ENCODE assay signal across 1 cellular context in the genomic region with DNA sequence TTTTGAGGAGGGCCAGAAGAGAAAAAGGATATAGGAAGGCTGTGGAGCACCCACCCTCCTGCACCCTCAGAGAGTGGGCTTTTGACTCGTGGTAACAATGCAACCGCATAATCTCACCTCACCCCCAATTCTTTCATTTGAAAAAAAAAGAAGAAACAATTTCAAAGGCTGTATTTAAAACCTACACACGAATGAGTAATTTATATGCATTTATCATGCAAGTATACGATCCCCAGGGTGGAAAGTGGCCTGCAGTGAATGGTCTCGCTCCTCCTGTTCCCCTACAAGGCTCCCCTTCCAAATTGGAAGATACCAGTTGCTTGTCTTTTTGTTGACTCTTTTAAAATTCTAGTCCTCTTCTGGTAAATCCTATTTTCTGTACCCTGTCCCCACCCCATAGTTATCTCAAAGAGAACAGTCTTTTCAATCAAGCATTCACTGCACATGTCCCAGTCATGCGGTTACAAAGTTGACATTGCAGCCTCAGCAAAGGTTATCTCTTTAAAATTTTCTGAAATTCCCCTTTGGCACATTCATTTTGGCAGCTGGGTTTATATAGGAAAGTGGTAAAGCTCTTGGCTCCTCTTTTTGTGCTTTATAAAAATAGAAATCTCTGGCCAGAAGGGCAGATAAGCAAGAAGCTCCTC.
TF ChIP-seq lines count a peak whose summit lies in the region.

No MANE protein-coding gene starts in this region.

TF ChIP-seq in K562, 482 proteins besides CTCF, POLR2A, EP300 and RAD21 (continued from another document):
- TF ChIP-seq NFE2L1 (tag; IDR thresholded peaks at IDR 0.05; ENCODE audit: borderline replicate concordance, low read depth) (no peak), CBFA2T3 (IDR thresholded peaks at IDR 0.05) (peak; percentile 85), CREB1 (IDR thresholded peaks at IDR 0.05) (0 out of 2 replicates have a peak, but pooled peaks have one; percentile 16), CREB1 (CRISPR knock-in tag; IDR thresholded peaks at IDR 0.05) (no peak), PML (IDR thresholded peaks at IDR 0.05; ENCODE audit: low read length) (0 out of 2 replicates have a peak, but pooled peaks have one; percentile 31), SMC3 (conservative IDR thresholded peaks at IDR 0.05; ENCODE audit: insufficient read depth, low read depth, low read length) (no peak), FOXM1 (IDR thresholded peaks at IDR 0.05; ENCODE audit: low read depth) (0 out of 2 replicates have a peak, but pooled peaks have one; percentile 36), FOXM1 (CRISPR knock-in tag; IDR thresholded peaks at IDR 0.05; ENCODE audit: low read depth) (no peak), SMAD3 (CRISPR knock-in tag; conservative IDR thresholded peaks at IDR 0.05) (no peak), C11orf30 (IDR thresholded peaks at IDR 0.05; ENCODE audit: low read depth) (peak; percentile 40), MTA2 (IDR thresholded peaks at IDR 0.05; ENCODE audit: low read depth) (peak; percentile 28; the same call in 1 of the 2 replicates), DPF2 (IDR thresholded peaks at IDR 0.05) (peak; percentile 67), TAL1 (IDR thresholded peaks at IDR 0.05) (peak; percentile 69), TRIM24 (IDR thresholded peaks at IDR 0.05) (peak; percentile 14 to 39; a peak in 2 of 4 replicates), HSF4 (CRISPR knock-in tag; IDR thresholded peaks at IDR 0.05; ENCODE audit: borderline replicate concordance) (no peak), RBFOX2 (IDR thresholded peaks at IDR 0.05; ENCODE audit: low read depth, low read length) (no peak), TCF3 (CRISPR knock-in tag; IDR thresholded peaks at IDR 0.05) (peak; percentile 71), CCAR2 (IDR thresholded peaks at IDR 0.05; ENCODE audit: low read depth, low read length) (no peak), BHLHE40 (IDR thresholded peaks at IDR 0.05; ENCODE audit: low read length) (no peak), RCOR1 (IDR thresholded peaks at IDR 0.05; ENCODE audit: borderline replicate concordance in 1 of 2, low read depth in 2 of 2, low read length in 2 of 2) (peak in 1 of 2 experiments; percentile 56; a peak in 1 of 4 replicates), HDAC1 (IDR thresholded peaks at IDR 0.05) (peak in 1 of 2 experiments; percentile 51; a peak in 2 of 4 replicates), ZNF316 (IDR thresholded peaks at IDR 0.05) (0 out of 2 replicates have a peak, but pooled peaks have one; percentile 38), ZEB2 (IDR thresholded peaks at IDR 0.05) (no peak), KDM1A (IDR thresholded peaks at IDR 0.05) (peak; percentile 65 to 82), HMGN3 (IDR thresholded peaks at IDR 0.05; ENCODE audit: borderline replicate concordance, extremely low read depth, insufficient read length, low read depth, low read length) (no peak), KDM4B (IDR thresholded peaks at IDR 0.05; ENCODE audit: borderline replicate concordance in 2 of 2, low read depth in 1 of 2) (no peak), TEAD4 (IDR thresholded peaks at IDR 0.05; ENCODE audit: low read length) (peak; percentile 86), TEAD4 (CRISPR knock-in tag; IDR thresholded peaks at IDR 0.05; ENCODE audit: borderline replicate concordance) (no peak), NCOA2 (IDR thresholded peaks at IDR 0.05; ENCODE audit: partially characterized antibody in 2 of 2) (no peak), NRF1 (conservative IDR thresholded peaks at IDR 0.05 in 1 of 2, IDR thresholded peaks at IDR 0.05 in 1 of 2) (peak; percentile 39 to 45; a peak in 2 of 4 replicates), ARHGAP35 (IDR thresholded peaks at IDR 0.05; ENCODE audit: partially characterized antibody) (no peak), L3MBTL2 (IDR thresholded peaks at IDR 0.05) (peak; percentile 50; the same call in 1 of the 2 replicates), ZNF282 (CRISPR knock-in tag; IDR thresholded peaks at IDR 0.05) (no peak), SMARCA4 (IDR thresholded peaks at IDR 0.05) (peak; percentile 58; the same call in 1 of the 2 replicates), MEIS2 (IDR thresholded peaks at IDR 0.05; ENCODE audit: partially characterized antibody) (peak; percentile 21), TSC22D4 (tag; IDR thresholded peaks at IDR 0.05) (no peak), GATA2 (CRISPR knock-in tag; IDR thresholded peaks at IDR 0.05) (peak; percentile 46), HDAC8 (tag; IDR thresholded peaks at IDR 0.05) (no peak), STAT5A (IDR thresholded peaks at IDR 0.05; ENCODE audit: borderline replicate concordance, low read length) (peak; percentile 55), EHMT2 (IDR thresholded peaks at IDR 0.05) (peak; percentile 24; the same call in 1 of the 2 replicates), ARID1B (IDR thresholded peaks at IDR 0.05) (peak; percentile 70), ZNF23 (CRISPR knock-in tag; IDR thresholded peaks at IDR 0.05) (no peak), POLR2AphosphoS5 (IDR thresholded peaks at IDR 0.05; ENCODE audit: control insufficient read depth, insufficient read depth, low read depth, low read length) (peak; percentile 78), NFE2 (IDR thresholded peaks at IDR 0.05; ENCODE audit: low read depth) (peak; percentile 26; the same call in 1 of the 2 replicates)
- TF ChIP-seq, protein P1, sequence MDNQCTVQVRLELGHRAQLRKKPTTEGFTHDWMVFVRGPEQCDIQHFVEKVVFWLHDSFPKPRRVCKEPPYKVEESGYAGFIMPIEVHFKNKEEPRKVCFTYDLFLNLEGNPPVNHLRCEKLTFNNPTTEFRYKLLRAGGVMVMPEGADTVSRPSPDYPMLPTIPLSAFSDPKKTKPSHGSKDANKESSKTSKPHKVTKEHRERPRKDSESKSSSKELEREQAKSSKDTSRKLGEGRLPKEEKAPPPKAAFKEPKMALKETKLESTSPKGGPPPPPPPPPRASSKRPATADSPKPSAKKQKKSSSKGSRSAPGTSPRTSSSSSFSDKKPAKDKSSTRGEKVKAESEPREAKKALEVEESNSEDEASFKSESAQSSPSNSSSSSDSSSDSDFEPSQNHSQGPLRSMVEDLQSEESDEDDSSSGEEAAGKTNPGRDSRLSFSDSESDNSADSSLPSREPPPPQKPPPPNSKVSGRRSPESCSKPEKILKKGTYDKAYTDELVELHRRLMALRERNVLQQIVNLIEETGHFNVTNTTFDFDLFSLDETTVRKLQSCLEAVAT (IDR thresholded peaks at IDR 0.05), result 0 out of 4 replicates have a peak, but pooled peaks of 1 of the 2 experiments have one; percentile 51
- TF ChIP-seq, protein P2, sequence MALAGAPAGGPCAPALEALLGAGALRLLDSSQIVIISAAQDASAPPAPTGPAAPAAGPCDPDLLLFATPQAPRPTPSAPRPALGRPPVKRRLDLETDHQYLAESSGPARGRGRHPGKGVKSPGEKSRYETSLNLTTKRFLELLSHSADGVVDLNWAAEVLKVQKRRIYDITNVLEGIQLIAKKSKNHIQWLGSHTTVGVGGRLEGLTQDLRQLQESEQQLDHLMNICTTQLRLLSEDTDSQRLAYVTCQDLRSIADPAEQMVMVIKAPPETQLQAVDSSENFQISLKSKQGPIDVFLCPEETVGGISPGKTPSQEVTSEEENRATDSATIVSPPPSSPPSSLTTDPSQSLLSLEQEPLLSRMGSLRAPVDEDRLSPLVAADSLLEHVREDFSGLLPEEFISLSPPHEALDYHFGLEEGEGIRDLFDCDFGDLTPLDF (CRISPR knock-in tag; IDR thresholded peaks at IDR 0.05), result no peak
- TF ChIP-seq, protein P3, sequence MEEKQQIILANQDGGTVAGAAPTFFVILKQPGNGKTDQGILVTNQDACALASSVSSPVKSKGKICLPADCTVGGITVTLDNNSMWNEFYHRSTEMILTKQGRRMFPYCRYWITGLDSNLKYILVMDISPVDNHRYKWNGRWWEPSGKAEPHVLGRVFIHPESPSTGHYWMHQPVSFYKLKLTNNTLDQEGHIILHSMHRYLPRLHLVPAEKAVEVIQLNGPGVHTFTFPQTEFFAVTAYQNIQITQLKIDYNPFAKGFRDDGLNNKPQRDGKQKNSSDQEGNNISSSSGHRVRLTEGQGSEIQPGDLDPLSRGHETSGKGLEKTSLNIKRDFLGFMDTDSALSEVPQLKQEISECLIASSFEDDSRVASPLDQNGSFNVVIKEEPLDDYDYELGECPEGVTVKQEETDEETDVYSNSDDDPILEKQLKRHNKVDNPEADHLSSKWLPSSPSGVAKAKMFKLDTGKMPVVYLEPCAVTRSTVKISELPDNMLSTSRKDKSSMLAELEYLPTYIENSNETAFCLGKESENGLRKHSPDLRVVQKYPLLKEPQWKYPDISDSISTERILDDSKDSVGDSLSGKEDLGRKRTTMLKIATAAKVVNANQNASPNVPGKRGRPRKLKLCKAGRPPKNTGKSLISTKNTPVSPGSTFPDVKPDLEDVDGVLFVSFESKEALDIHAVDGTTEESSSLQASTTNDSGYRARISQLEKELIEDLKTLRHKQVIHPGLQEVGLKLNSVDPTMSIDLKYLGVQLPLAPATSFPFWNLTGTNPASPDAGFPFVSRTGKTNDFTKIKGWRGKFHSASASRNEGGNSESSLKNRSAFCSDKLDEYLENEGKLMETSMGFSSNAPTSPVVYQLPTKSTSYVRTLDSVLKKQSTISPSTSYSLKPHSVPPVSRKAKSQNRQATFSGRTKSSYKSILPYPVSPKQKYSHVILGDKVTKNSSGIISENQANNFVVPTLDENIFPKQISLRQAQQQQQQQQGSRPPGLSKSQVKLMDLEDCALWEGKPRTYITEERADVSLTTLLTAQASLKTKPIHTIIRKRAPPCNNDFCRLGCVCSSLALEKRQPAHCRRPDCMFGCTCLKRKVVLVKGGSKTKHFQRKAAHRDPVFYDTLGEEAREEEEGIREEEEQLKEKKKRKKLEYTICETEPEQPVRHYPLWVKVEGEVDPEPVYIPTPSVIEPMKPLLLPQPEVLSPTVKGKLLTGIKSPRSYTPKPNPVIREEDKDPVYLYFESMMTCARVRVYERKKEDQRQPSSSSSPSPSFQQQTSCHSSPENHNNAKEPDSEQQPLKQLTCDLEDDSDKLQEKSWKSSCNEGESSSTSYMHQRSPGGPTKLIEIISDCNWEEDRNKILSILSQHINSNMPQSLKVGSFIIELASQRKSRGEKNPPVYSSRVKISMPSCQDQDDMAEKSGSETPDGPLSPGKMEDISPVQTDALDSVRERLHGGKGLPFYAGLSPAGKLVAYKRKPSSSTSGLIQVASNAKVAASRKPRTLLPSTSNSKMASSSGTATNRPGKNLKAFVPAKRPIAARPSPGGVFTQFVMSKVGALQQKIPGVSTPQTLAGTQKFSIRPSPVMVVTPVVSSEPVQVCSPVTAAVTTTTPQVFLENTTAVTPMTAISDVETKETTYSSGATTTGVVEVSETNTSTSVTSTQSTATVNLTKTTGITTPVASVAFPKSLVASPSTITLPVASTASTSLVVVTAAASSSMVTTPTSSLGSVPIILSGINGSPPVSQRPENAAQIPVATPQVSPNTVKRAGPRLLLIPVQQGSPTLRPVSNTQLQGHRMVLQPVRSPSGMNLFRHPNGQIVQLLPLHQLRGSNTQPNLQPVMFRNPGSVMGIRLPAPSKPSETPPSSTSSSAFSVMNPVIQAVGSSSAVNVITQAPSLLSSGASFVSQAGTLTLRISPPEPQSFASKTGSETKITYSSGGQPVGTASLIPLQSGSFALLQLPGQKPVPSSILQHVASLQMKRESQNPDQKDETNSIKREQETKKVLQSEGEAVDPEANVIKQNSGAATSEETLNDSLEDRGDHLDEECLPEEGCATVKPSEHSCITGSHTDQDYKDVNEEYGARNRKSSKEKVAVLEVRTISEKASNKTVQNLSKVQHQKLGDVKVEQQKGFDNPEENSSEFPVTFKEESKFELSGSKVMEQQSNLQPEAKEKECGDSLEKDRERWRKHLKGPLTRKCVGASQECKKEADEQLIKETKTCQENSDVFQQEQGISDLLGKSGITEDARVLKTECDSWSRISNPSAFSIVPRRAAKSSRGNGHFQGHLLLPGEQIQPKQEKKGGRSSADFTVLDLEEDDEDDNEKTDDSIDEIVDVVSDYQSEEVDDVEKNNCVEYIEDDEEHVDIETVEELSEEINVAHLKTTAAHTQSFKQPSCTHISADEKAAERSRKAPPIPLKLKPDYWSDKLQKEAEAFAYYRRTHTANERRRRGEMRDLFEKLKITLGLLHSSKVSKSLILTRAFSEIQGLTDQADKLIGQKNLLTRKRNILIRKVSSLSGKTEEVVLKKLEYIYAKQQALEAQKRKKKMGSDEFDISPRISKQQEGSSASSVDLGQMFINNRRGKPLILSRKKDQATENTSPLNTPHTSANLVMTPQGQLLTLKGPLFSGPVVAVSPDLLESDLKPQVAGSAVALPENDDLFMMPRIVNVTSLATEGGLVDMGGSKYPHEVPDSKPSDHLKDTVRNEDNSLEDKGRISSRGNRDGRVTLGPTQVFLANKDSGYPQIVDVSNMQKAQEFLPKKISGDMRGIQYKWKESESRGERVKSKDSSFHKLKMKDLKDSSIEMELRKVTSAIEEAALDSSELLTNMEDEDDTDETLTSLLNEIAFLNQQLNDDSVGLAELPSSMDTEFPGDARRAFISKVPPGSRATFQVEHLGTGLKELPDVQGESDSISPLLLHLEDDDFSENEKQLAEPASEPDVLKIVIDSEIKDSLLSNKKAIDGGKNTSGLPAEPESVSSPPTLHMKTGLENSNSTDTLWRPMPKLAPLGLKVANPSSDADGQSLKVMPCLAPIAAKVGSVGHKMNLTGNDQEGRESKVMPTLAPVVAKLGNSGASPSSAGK (IDR thresholded peaks at IDR 0.05), result peak; percentile 33; the same call in 1 of the 2 replicates
- TF ChIP-seq, protein P4, sequence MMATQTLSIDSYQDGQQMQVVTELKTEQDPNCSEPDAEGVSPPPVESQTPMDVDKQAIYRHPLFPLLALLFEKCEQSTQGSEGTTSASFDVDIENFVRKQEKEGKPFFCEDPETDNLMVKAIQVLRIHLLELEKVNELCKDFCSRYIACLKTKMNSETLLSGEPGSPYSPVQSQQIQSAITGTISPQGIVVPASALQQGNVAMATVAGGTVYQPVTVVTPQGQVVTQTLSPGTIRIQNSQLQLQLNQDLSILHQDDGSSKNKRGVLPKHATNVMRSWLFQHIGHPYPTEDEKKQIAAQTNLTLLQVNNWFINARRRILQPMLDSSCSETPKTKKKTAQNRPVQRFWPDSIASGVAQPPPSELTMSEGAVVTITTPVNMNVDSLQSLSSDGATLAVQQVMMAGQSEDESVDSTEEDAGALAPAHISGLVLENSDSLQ (IDR thresholded peaks at IDR 0.05), result peak; percentile 27; the same call in 1 of the 2 replicates
- TF ChIP-seq, protein P5, sequence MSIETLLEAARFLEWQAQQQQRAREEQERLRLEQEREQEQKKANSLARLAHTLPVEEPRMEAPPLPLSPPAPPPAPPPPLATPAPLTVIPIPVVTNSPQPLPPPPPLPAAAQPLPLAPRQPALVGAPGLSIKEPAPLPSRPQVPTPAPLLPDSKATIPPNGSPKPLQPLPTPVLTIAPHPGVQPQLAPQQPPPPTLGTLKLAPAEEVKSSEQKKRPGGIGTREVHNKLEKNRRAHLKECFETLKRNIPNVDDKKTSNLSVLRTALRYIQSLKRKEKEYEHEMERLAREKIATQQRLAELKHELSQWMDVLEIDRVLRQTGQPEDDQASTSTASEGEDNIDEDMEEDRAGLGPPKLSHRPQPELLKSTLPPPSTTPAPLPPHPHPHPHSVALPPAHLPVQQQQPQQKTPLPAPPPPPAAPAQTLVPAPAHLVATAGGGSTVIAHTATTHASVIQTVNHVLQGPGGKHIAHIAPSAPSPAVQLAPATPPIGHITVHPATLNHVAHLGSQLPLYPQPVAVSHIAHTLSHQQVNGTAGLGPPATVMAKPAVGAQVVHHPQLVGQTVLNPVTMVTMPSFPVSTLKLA (conservative IDR thresholded peaks at IDR 0.05), result peak; percentile 41 to 56; a peak in 1 of 4 replicates
